In the genomic region with DNA sequence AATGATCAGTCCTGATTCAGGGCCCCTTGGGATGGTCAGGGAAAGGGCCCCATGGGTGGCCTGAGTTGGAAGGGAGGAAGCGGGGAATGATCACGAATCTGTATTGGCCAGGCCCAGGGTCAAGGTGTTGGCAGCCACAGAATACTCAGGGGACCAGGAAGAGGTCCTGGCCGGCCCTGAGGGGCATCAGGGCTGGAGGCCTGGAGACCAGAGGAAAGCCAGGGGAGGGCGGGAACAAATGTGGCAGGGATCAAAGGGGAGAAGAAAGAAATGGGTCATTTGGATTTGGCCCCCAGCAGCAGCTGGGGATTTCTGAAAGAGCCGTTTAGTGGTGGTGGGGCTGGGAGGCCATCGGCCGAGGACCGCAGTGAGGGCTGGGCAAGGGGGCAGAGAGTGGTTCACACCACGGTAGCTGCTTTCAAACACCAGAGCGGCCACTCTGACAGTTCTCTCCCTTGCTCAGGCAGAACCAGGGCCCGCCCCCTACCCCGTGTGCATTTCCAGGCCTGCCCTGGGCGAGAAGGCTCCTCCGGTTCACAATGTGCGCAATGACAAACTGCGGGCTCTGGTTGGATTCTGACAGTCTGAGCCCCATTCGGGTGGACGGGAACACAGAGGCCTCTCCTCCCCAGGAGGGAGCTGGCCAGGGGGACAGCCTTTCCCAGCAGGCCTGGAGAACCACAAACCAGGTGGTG, we compare ENCODE assay signal across 17 cellular contexts.
"Had no signal": no experiment of that assay in that cellular context is flagged by ENCODE, and none has a peak within 500 bp of the region (broad histone marks: within the 10 kb centered on the region; RNA-seq: fewer than 3 reads in every experiment).

No MANE protein-coding gene starts in this region.

- H3K36me3 Mint-ChIP-seq: activated CD4-positive, alpha-beta memory T cell treated with anti-CD3 and anti-CD28 coated beads for 36 hours had no signal

- H3K4me3 ChIP-seq: cardiac muscle cell, colonic mucosa, gastrocnemius medialis, heart right ventricle, lower lobe of right lung, stomach, thoracic aorta, vagina had no signal

- H3K4me3 Mint-ChIP-seq: activated CD4-positive, alpha-beta memory T cell treated with anti-CD3 and anti-CD28 coated beads for 36 hours had no signal

- H3K36me3 ChIP-seq: cardiac muscle cell, colonic mucosa, gastrocnemius medialis, heart right ventricle, lower lobe of right lung, stomach, thoracic aorta, vagina had no signal

- H3K27me3 ChIP-seq: colonic mucosa, stomach, vagina had no signal

- H3K4me1 ChIP-seq: colonic mucosa, gastrocnemius medialis had no signal

- H3K27ac Mint-ChIP-seq: activated CD4-positive, alpha-beta memory T cell treated with anti-CD3 and anti-CD28 coated beads for 36 hours had no signal

- H3K27me3 Mint-ChIP-seq: activated CD4-positive, alpha-beta memory T cell treated with anti-CD3 and anti-CD28 coated beads for 36 hours had no signal

- H3K9me3 ChIP-seq: colonic mucosa, gastrocnemius medialis, heart right ventricle, lower lobe of right lung, stomach, thoracic aorta, vagina had no signal

- ATAC-seq: gastrocnemius medialis, heart right ventricle, lower lobe of right lung had no signal

- H3K27ac ChIP-seq: cardiac muscle cell, colonic mucosa, gastrocnemius medialis, lower lobe of right lung, stomach, thoracic aorta, vagina had no signal

- DNase-seq: activated CD4-positive, alpha-beta memory T cell treated with anti-CD3 and anti-CD28 coated beads for 36 hours; activated CD4-positive, CD25-positive, alpha-beta regulatory T cell; activated CD8-positive, alpha-beta memory T cell treated with anti-CD3 and anti-CD28 coated beads, Interleukin-2, amount 50 U/mL, for 4 hours; colonic mucosa; effector CD8-positive, alpha-beta T cell; heart right ventricle; lower lobe of right lung; midbrain; nucleus accumbens; stimulated activated CD4-positive, alpha-beta T cell treated with anti-CD3 and anti-CD28 coated beads, Interleukin-15, amount 100 ng/mL, for 24 hours; stimulated activated CD4-positive, alpha-beta T cell treated with anti-CD3 and anti-CD28 coated beads, Interleukin-4, amount 100 ng/mL, for 4 hours; stomach; T-helper 2 cell had no signal

- H3K9me3 Mint-ChIP-seq: activated CD4-positive, alpha-beta memory T cell treated with anti-CD3 and anti-CD28 coated beads for 36 hours had no signal
